ENCODE assay signal across 5 cellular contexts in the genomic region with DNA sequence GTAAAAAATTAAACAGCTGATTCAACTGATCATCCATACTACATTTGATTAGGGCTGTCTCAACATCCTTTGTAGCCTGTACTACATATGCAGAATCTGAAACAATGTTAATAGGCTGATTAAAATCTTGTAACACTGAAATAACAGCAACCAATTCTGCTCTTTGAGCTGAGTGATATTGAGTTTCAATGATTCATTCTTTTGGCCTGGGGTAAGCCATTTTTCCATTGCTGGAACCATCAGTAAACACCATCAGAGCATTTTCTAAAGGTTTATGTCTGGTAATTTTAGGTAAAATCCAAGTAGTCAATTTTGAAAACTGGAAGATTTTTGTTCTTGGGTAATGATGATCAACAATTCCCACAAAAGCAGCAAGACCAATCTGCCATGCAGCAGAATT. TPM values are rescaled to one million over a fixed set of nuclear protein-coding genes. Genes with fewer than 3 reads are reported as not detected.
"Had no signal": no experiment of that assay in that cellular context is flagged by ENCODE, and none has a peak within 500 bp of the region (broad histone marks: within the 10 kb centered on the region; RNA-seq: fewer than 3 reads in every experiment).

No MANE protein-coding gene starts in this region.

RNA-seq across cellular contexts. Expression of gene DBET, which starts 45.7 kb away (rescaled TPM):
- total RNA-seq: activated CD8-positive, alpha-beta T cell treated with anti-CD3 and anti-CD28 coated beads, Interleukin-2, amount 10 ng/mL, durations not matched to agents 7 days and 5 days; activated naive CD8-positive, alpha-beta T cell treated with anti-CD3 and anti-CD28 coated beads, Interleukin-2, amount 10 ng/mL, durations not matched to agents 7 days and 5 days; adrenal gland; SK-MEL-5; T-helper 1 cell treated with Interleukin-12 subunit alpha and Interleukin-12 subunit beta and Interleukin-4 antibody, amounts not matched to agents 30 ng/mL and 1 ng/mL, for 36 hours had no signal
- polyA plus RNA-seq: adrenal gland had no signal
